7 cellular contexts compared by ENCODE assay signal in genomic region chrX:151488677-151489076, GRCh38.
DNase-seq lines count a peak whose midpoint lies in the region; ATAC-seq and TF ChIP-seq lines count a peak whose summit lies in the region.

No MANE protein-coding gene starts in this region.

- TF ChIP-seq CTCF in GM12873 (IDR thresholded peaks at IDR 0.05; ENCODE audit: insufficient read depth, low read depth, low read length, missing control alignments) (peak; percentile 67), OCI-LY1 (IDR thresholded peaks at IDR 0.05; ENCODE audit: low read length) (peak; percentile 46), epithelial cell of proximal tubule (conservative IDR thresholded peaks at IDR 0.05; ENCODE audit: low read depth, low read length) (peak; percentile 40)

- H3K36me3 ChIP-seq in H7 (replicated peaks; ENCODE audit: control insufficient read depth, insufficient read depth, low read length) (no peaks in the 10 kb centered on the region), OCI-LY1 (ENCODE audit: insufficient read depth, low read length) (no peaks in the 10 kb centered on the region)

- no peaks in the 10 kb centered on the region for H3K4me1 ChIP-seq in OCI-LY1 (ENCODE audit: insufficient read depth, low read length, severe bottlenecking)

- H3K4me3 ChIP-seq in H7 (ENCODE audit: insufficient read depth, low read depth, low read length) = no peak overlapping the region
- no peak overlapping the region for H3K4me3 ChIP-seq in OCI-LY1 (ENCODE audit: low read depth, low read length, poor library complexity, severe bottlenecking)
- no peak overlapping the region for H3K4me3 ChIP-seq in epithelial cell of proximal tubule (ENCODE audit: low read depth, low read length)

- no peaks in the 10 kb centered on the region for H3K79me2 ChIP-seq in OCI-LY1 (ENCODE audit: insufficient read depth, low read length)

- no peaks in the 10 kb centered on the region for H3K9me3 ChIP-seq in OCI-LY1 (ENCODE audit: low read length)

- no peak for ATAC-seq in activated CD4-positive, CD25-positive, alpha-beta regulatory T cell treated with anti-CD3 and anti-CD28 coated beads, Interleukin-2, amount 50 U/mL, for 24 hours
- ATAC-seq in GM18873 (IDR thresholded peaks at IDR 0.05; ENCODE audit: low FRiP score, unreplicated experiment) = no peak

- no peaks in the 10 kb centered on the region for H4K20me1 ChIP-seq in OCI-LY1 (ENCODE audit: insufficient read depth, low read length)

- H3K9ac ChIP-seq in OCI-LY1 (ENCODE audit: low read length) = no peak overlapping the region

- H3K27ac ChIP-seq in OCI-LY1 (ENCODE audit: low read depth, low read length, poor library complexity, severe bottlenecking) = no peak overlapping the region

- DNase-seq in H7 (peak; percentile 24), epithelial cell of proximal tubule (ENCODE audit: low read depth) (no peak), pons (ENCODE audit: low spot score) (no peak)

- no peaks in the 10 kb centered on the region for H3F3A ChIP-seq in OCI-LY1 (ENCODE audit: insufficient read depth, low read length)

- no peak overlapping the region for H2AFZ ChIP-seq in OCI-LY1 (ENCODE audit: low read length)

- H3K4me2 ChIP-seq in OCI-LY1 (ENCODE audit: low read length) = no peak overlapping the region

- H3K9me2 ChIP-seq in OCI-LY1 (ENCODE audit: low read depth, low read length) = no peaks in the 10 kb centered on the region

- no peaks in the 10 kb centered on the region for H3K27me3 ChIP-seq in H7 (ENCODE audit: control insufficient read depth, insufficient read depth, low read length)
- no peaks in the 10 kb centered on the region for H3K27me3 ChIP-seq in OCI-LY1 (ENCODE audit: insufficient read depth, low read length)
